21 cellular contexts compared by ENCODE assay signal in genomic region chr10:7592627-7593026, GRCh38.
DNase-seq lines count a peak whose midpoint lies in the region; ATAC-seq and TF ChIP-seq lines count a peak whose summit lies in the region.
"Had no signal": no experiment of that assay in that cellular context is flagged by ENCODE, and none has a peak within 500 bp of the region (broad histone marks: within the 10 kb centered on the region; RNA-seq: fewer than 3 reads in every experiment).

No MANE protein-coding gene starts in this region.

- ATAC-seq in left cardiac atrium (peak; percentile 27 to 43), GM18519 (IDR thresholded peaks at IDR 0.05; ENCODE audit: low FRiP score, unreplicated experiment) (no peak)
- ATAC-seq: activated CD4-positive, alpha-beta T cell treated with anti-CD3 and anti-CD28 coated beads for 36 hours; activated T-cell treated with anti-CD3 and anti-CD28 coated beads, Interleukin-2, amount 50 U/mL, for 72 hours had no signal

- H3K27me3 Mint-ChIP-seq in glutamatergic neuron (ENCODE audit: unreplicated experiment): peaks cover 2% of the 10 kb centered on the region
- H3K27me3 Mint-ChIP-seq: activated CD4-positive, alpha-beta T cell treated with anti-CD3 and anti-CD28 coated beads for 36 hours; activated naive CD4-positive, alpha-beta T cell treated with anti-CD3 and anti-CD28 coated beads, Interleukin-2, amount 50 U/mL, for 24 hours had no signal

- H3K9me3 Mint-ChIP-seq in glutamatergic neuron (ENCODE audit: unreplicated experiment): peaks cover 5% of the 10 kb centered on the region
- H3K9me3 Mint-ChIP-seq: activated naive CD4-positive, alpha-beta T cell treated with anti-CD3 and anti-CD28 coated beads, Interleukin-2, amount 50 U/mL, for 24 hours; activated T-cell treated with anti-CD3 and anti-CD28 coated beads, Interleukin-2, amount 50 U/mL, for 72 hours; CD4-positive, alpha-beta memory T cell; central memory CD8-positive, alpha-beta T cell; neural progenitor cell had no signal

- 80% methylated on average over 5 of the region's 5 CpGs for WGBS in prostate gland

- H3K27ac Mint-ChIP-seq in glutamatergic neuron (ENCODE audit: unreplicated experiment): no peak overlapping the region
- H3K27ac Mint-ChIP-seq: activated CD4-positive, alpha-beta T cell treated with anti-CD3 and anti-CD28 coated beads for 36 hours; activated naive CD4-positive, alpha-beta T cell treated with anti-CD3 and anti-CD28 coated beads, Interleukin-2, amount 50 U/mL, for 24 hours; activated T-cell treated with anti-CD3 and anti-CD28 coated beads, Interleukin-2, amount 50 U/mL, for 72 hours; CD4-positive, alpha-beta memory T cell; neural progenitor cell had no signal

- TF ChIP-seq CTCF in prostate gland (IDR thresholded peaks at IDR 0.05): no peak
- TF ChIP-seq CTCF in vagina (IDR thresholded peaks at IDR 0.05): no peak
- no peak for TF ChIP-seq CTCF in glutamatergic neuron (IDR thresholded peaks at IDR 0.05; ENCODE audit: partially characterized antibody, unreplicated experiment)

- no peak overlapping the region for H3K4me3 Mint-ChIP-seq in glutamatergic neuron (ENCODE audit: unreplicated experiment)
- H3K4me3 Mint-ChIP-seq: activated CD4-positive, alpha-beta T cell treated with anti-CD3 and anti-CD28 coated beads for 36 hours; activated naive CD4-positive, alpha-beta T cell treated with anti-CD3 and anti-CD28 coated beads, Interleukin-2, amount 50 U/mL, for 24 hours; activated T-cell treated with anti-CD3 and anti-CD28 coated beads, Interleukin-2, amount 50 U/mL, for 72 hours; CD4-positive, alpha-beta memory T cell; central memory CD8-positive, alpha-beta T cell; neural progenitor cell had no signal

- H3K9me3 ChIP-seq in prostate gland (no peaks in the 10 kb centered on the region), vagina (no peaks in the 10 kb centered on the region)
- H3K9me3 ChIP-seq: Peyer's patch had no signal

- intact Hi-C loops in left cardiac atrium (cut with DNase I) (no loop called here), prostate gland (cut with DNase I) (no loop called here), vagina (cut with DNase I) (no loop called here)

- H3K27ac ChIP-seq in prostate gland (peak overlapping the region; percentile 53 to 57), vagina (peak overlapping the region; percentile 56)
- H3K27ac ChIP-seq: neural progenitor cell had no signal

- peak; percentile 42 for DNase-seq in activated CD8-positive, alpha-beta memory T cell treated with anti-CD3 and anti-CD28 coated beads for 24 hours
- no peak for DNase-seq in activated CD8-positive, alpha-beta memory T cell treated with anti-CD3 and anti-CD28 coated beads, Interleukin-2, amount 50 U/mL, for 48 hours
- DNase-seq in left cardiac atrium (no peak), prostate gland (ENCODE audit: low spot score) (no peak), vagina (ENCODE audit: extremely low spot score in 2 of 2) (no peak), glutamatergic neuron (no peak), activated gamma-delta T cell (lab: John Stamatoyannopoulos, UW) (no peak)
- DNase-seq: 8988T; activated CD4-positive, alpha-beta T cell treated with anti-CD3 and anti-CD28 coated beads for 36 hours; activated T-cell treated with anti-CD3 and anti-CD28 coated beads, Interleukin-2, amount 50 U/mL, for 72 hours; AML-193; CD4-positive, alpha-beta memory T cell; HCEC 1CT; NCI-H1694 treated with DMSO at 0.1 percent for 48 hours; NCI-H2171 treated with DMSO at 0.1 percent for 48 hours; NCI-H526; Peyer's patch had no signal

- peaks cover 2% of the 10 kb centered on the region for H3K4me1 Mint-ChIP-seq in glutamatergic neuron (ENCODE audit: low read depth, unreplicated experiment)
- H3K4me1 Mint-ChIP-seq: activated CD4-positive, alpha-beta T cell treated with anti-CD3 and anti-CD28 coated beads for 36 hours; activated naive CD4-positive, alpha-beta T cell treated with anti-CD3 and anti-CD28 coated beads, Interleukin-2, amount 50 U/mL, for 24 hours; neural progenitor cell had no signal

- TF ChIP-seq POLR2A in prostate gland (IDR thresholded peaks at IDR 0.05) (no peak), vagina (IDR thresholded peaks at IDR 0.05) (no peak)

- H3K4me3 ChIP-seq in prostate gland (no peak overlapping the region), vagina (no peak overlapping the region)
- H3K4me3 ChIP-seq: neural progenitor cell, Peyer's patch had no signal

- peaks cover 4% of the 10 kb centered on the region for H3K36me3 Mint-ChIP-seq in glutamatergic neuron (ENCODE audit: unreplicated experiment)
- H3K36me3 Mint-ChIP-seq: activated naive CD4-positive, alpha-beta T cell treated with anti-CD3 and anti-CD28 coated beads, Interleukin-2, amount 50 U/mL, for 24 hours; CD4-positive, alpha-beta memory T cell; neural progenitor cell had no signal

- H3K36me3 ChIP-seq in prostate gland (no peaks in the 10 kb centered on the region), vagina (no peaks in the 10 kb centered on the region)
- H3K36me3 ChIP-seq: neural progenitor cell, Peyer's patch had no signal

- H3K27me3 ChIP-seq in prostate gland (replicated peaks; ENCODE audit: insufficient read depth) (no peaks in the 10 kb centered on the region), vagina (no peaks in the 10 kb centered on the region)
- H3K27me3 ChIP-seq: neural progenitor cell, Peyer's patch had no signal

- H3K4me1 ChIP-seq in prostate gland (replicated peaks): no peaks in the 10 kb centered on the region
- H3K4me1 ChIP-seq in vagina: peaks cover 4% of the 10 kb centered on the region
- H3K4me1 ChIP-seq: neural progenitor cell, Peyer's patch had no signal
